1 cellular context compared by ENCODE assay signal in genomic region chr20:47498606-47499005, GRCh38.
TF ChIP-seq lines count a peak whose summit lies in the region.

No MANE protein-coding gene starts in this region.

TF ChIP-seq in GM12878, 131 proteins besides CTCF, POLR2A, EP300 and RAD21 (continued from another document):
- TF ChIP-seq E2F8 (IDR thresholded peaks at IDR 0.05; ENCODE audit: low read depth, partially characterized antibody), result no peak
